Comparison of ENCODE assay signal across 22 cellular contexts in the genomic region with DNA sequence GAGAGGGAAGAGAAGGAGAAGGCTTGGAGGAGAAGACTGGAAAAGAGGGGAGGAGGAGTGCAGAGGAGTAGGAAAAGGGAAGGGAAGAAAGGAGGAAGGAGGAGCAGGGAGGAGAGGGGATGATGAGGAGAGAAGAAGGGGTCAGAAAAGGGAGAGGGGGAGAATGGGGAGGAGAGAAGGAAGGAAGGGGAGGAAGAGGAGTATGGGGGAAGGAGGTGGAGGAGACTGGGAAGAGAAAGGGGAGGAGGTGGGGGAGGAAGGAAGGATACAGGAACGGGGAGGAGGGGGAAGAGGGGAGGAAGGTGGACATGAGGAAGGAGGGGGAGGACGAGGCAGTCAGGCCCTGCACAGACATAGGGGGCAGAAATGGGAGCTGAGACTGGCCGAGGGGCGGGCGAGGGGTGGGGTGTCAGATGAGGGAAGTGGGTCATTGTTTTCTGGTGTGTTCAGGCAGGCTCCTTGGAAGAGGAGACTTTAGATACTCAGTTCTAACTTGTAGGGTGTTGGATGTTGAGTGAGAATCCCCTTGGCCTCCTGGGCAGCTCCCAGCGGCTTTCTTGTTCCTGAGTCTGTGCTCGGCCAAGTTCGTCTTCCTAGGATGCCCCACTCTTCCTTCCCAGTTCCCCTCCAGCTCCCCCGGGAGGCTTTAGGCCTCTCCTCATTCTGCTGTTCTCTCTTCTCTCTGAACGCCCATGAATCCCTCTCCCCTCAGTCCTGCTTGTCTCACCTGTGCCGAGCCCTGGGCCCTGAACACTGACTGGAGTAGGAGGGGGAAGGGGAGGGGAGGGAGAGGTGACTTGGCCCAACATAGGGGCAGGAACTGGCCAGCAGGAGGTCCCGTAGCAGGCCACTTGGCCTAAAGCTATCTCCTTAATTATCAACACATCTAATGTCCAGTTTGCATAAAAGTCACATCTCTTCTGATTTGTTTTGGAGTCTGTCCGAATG. TPM values are rescaled to one million over a fixed set of nuclear protein-coding genes. Genes with fewer than 3 reads are reported as not detected.
DNase-seq lines count a peak whose midpoint lies in the region; ATAC-seq, FAIRE-seq and TF ChIP-seq lines count a peak whose summit lies in the region.
"Had no signal": no experiment of that assay in that cellular context is flagged by ENCODE, and none has a peak within 500 bp of the region (broad histone marks: within the 10 kb centered on the region; RNA-seq: fewer than 3 reads in every experiment).

No MANE protein-coding gene starts in this region.

- ATAC-seq in left ventricle myocardium superior (no peak), HG03469 (IDR thresholded peaks at IDR 0.05; ENCODE audit: unreplicated experiment) (no peak)
- ATAC-seq: A549 had no signal

- intact Hi-C loops in left ventricle myocardium inferior (cut with micrococcal nuclease) = no loop called here
- intact Hi-C loops in left ventricle myocardium superior (cut with micrococcal nuclease) = no loop called here

- H3K27me3 ChIP-seq in left ventricle myocardium inferior (ENCODE audit: low read depth) (no peaks in the 10 kb centered on the region), bronchial epithelial cell (ENCODE audit: control insufficient read depth, insufficient read depth, low read length) (peaks cover 3% of the 10 kb centered on the region), skeletal muscle tissue (ENCODE audit: control insufficient read depth in 3 of 3, insufficient read depth in 3 of 3, low read length in 3 of 3) (peaks cover 0 to 4% (median 0%) of the 10 kb centered on the region in 3 donors)
- H3K27me3 ChIP-seq: BLaER1 treated with 17β-estradiol and CSF1 and Interleukin-3, amounts not matched to agents 10 nM and 100 nM had no signal

- TF ChIP-seq CTCF in left ventricle myocardium inferior (IDR thresholded peaks at IDR 0.05; ENCODE audit: borderline replicate concordance) (no peak), bronchial epithelial cell (IDR thresholded peaks at IDR 0.05; ENCODE audit: insufficient read depth, low read length, severe bottlenecking) (no peak)

- H3K27ac ChIP-seq in left ventricle myocardium inferior (replicated peaks) (peak overlapping the region; percentile 72), skeletal muscle tissue (ENCODE audit: low read depth, low read length) (peak overlapping the region; percentile 93)
- H3K27ac ChIP-seq: A549; BLaER1 treated with 17β-estradiol and CSF1 and Interleukin-3, amounts not matched to agents 10 nM and 100 nM; SJCRH30 had no signal

- peaks cover 49% of the 10 kb centered on the region for H3K4me1 ChIP-seq in left ventricle myocardium inferior
- H3K4me1 ChIP-seq in skeletal muscle tissue (ENCODE audit: control insufficient read depth in 3 of 3, insufficient read depth in 3 of 3, low read length in 3 of 3) = peaks cover 16 to 44% (median 35%) of the 10 kb centered on the region in 3 donors
- H3K4me1 ChIP-seq: A549, SJCRH30 had no signal

- DNase-seq in left ventricle myocardium inferior (no peak), left ventricle myocardium superior (no peak), bronchial epithelial cell (ENCODE audit: low read depth) (peak; percentile 56), iPS-NIHi7 (ENCODE audit: extremely low spot score) (peak; percentile 57), DMS53 (lab: John Stamatoyannopoulos, UW) (no peak)
- DNase-seq in stimulated activated CD4-positive, alpha-beta T cell treated with anti-CD3 and anti-CD28 coated beads, Interleukin-12 subunit alpha, Interleukin-12 subunit beta, amount 100 ng/mL, for 4 hours = no peak
- DNase-seq: CD8-positive, alpha-beta memory T cell; DND-41; GDM1; NCI-H1417 treated with DMSO at 0.1 percent for 48 hours; NCI-H1930; NCI-H526 treated with DMSO at 0.1 percent for 48 hours; SJCRH30 had no signal

- no peak for FAIRE-seq in bronchial epithelial cell (lab: Jason Lieb, UNC)
- FAIRE-seq: A549, D721Med, GM12891, GM18507 had no signal

- no peaks in the 10 kb centered on the region for H3K36me3 ChIP-seq in left ventricle myocardium inferior
- no peaks in the 10 kb centered on the region for H3K36me3 ChIP-seq in bronchial epithelial cell (ENCODE audit: control insufficient read depth, insufficient read depth, low read length)
- no peaks in the 10 kb centered on the region for H3K36me3 ChIP-seq in skeletal muscle tissue (ENCODE audit: control insufficient read depth in 3 of 3, insufficient read depth in 3 of 3, low read length in 3 of 3)
- H3K36me3 ChIP-seq: BLaER1 treated with 17β-estradiol and CSF1 and Interleukin-3, amounts not matched to agents 10 nM and 100 nM; SJCRH30 had no signal

- H3K4me3 ChIP-seq in left ventricle myocardium inferior (no peak overlapping the region), bronchial epithelial cell (ENCODE audit: low read depth, low read length) (no peak overlapping the region), skeletal muscle tissue (ENCODE audit: low read length in 3 of 3) (no peak overlapping the region)
- H3K4me3 ChIP-seq: A549; BLaER1 treated with 17β-estradiol and CSF1 and Interleukin-3, amounts not matched to agents 10 nM and 100 nM; SJCRH30 had no signal

- no peaks in the 10 kb centered on the region for H3K9me3 ChIP-seq in left ventricle myocardium inferior (replicated peaks)
- no peaks in the 10 kb centered on the region for H3K9me3 ChIP-seq in skeletal muscle tissue (ENCODE audit: control insufficient read depth in 3 of 3, low read length in 3 of 3)
- H3K9me3 ChIP-seq: A549; BLaER1 treated with 17β-estradiol and CSF1 and Interleukin-3, amounts not matched to agents 10 nM and 100 nM; SJCRH30 had no signal

- peak overlapping the region; percentile 48 to 66 (median 63) for H3K9ac ChIP-seq in skeletal muscle tissue (ENCODE audit: low read depth in 1 of 3, low read length in 3 of 3)
- H3K9ac ChIP-seq: BLaER1 treated with 17β-estradiol and CSF1 and Interleukin-3, amounts not matched to agents 10 nM and 100 nM had no signal

RNA-seq across cellular contexts. Expression of a gene that starts 12.8 kb away (rescaled TPM):
- 0.19 TPM for total RNA-seq in left ventricle myocardium inferior
- total RNA-seq in left ventricle myocardium superior = 0.22 TPM
- total RNA-seq in bronchial epithelial cell = not detected in 2 replicates
- total RNA-seq in skeletal muscle tissue = under 0.01 TPM
- total RNA-seq: CD8-positive, alpha-beta memory T cell; H4; OCI-LY7; SJCRH30 had no signal

RNA-seq across cellular contexts. Expression of a gene that starts 56.9 kb away (rescaled TPM):
- total RNA-seq in left ventricle myocardium inferior (49.5 TPM), left ventricle myocardium superior (50.2 TPM), bronchial epithelial cell (0.13 and 0.26 TPM in 2 replicates), skeletal muscle tissue (35.5 TPM)

Comparison
In these comparisons a context has a peak if more than half of its experiments do, and no peak if none do; other contexts are left out.
1. DNase-seq: peak in bronchial epithelial cell (single experiment) and iPS-NIHi7 (single experiment); none in left ventricle myocardium inferior (single experiment), left ventricle myocardium superior (single experiment), stimulated activated CD4-positive, alpha-beta T cell treated with anti-CD3 and anti-CD28 coated beads, Interleukin-12 subunit alpha, Interleukin-12 subunit beta, amount 100 ng/mL, for 4 hours (single experiment) and DMS53 (single experiment).
2. RNA of a gene that starts 56.9 kb away (total RNA-seq): 50.2 TPM in left ventricle myocardium superior (single experiment), 49.5 TPM in left ventricle myocardium inferior (single experiment) and 35.5 TPM in skeletal muscle tissue (single experiment); 0.13 to 0.26 TPM in bronchial epithelial cell; every median in the first group is over 10 times any median in the second.